8 cellular contexts compared by ENCODE assay signal in genomic region chr14:36319899-36320209, GRCh38. TPM values are rescaled to one million over a fixed set of nuclear protein-coding genes. Genes with fewer than 3 reads are reported as not detected.
A peak's percentile ranks its signal among the peaks of the same experiment; 100 is the strongest.
DNase-seq lines count a peak whose midpoint lies in the region; ATAC-seq and TF ChIP-seq lines count a peak whose summit lies in the region.

No MANE protein-coding gene starts in this region.

- H3K4me1 ChIP-seq in SK-N-SH (ENCODE audit: control insufficient read depth in 1 of 2, insufficient read depth in 2 of 2, low read depth in 1 of 2, low read length in 1 of 2) (peaks cover 10% of the 10 kb centered on the region in 2 experiments; a peak in 3 of 4 replicates), stomach smooth muscle (ENCODE audit: control insufficient read depth, insufficient read depth, low read length) (no peaks in the 10 kb centered on the region)

- peaks cover 25% of the 10 kb centered on the region for H4K20me1 ChIP-seq in SK-N-SH (ENCODE audit: insufficient read depth)

- peaks cover 5% of the 10 kb centered on the region for H3K36me3 Mint-ChIP-seq in activated CD8-positive, alpha-beta T cell treated with anti-CD3 and anti-CD28 coated beads for 36 hours (ENCODE audit: low read depth)

- H3K9ac ChIP-seq in SK-N-SH (peak overlapping the region; percentile 78), stomach smooth muscle (ENCODE audit: low read length in 2 of 2) (peak overlapping the region; percentile 88 to 93)

- ATAC-seq in SK-N-SH treated with all-trans-retinoic acid at 6 μM for 48 hours (no peak; the same call in 2 of the 3 replicates), GM19395 (IDR thresholded peaks at IDR 0.05; ENCODE audit: unreplicated experiment) (no peak)
- no peak for ATAC-seq in activated CD8-positive, alpha-beta T cell treated with anti-CD3 and anti-CD28 coated beads for 36 hours

- H3K4me3 ChIP-seq in SK-N-SH (ENCODE audit: low read depth in 2 of 2, low read length in 1 of 2) (peak overlapping the region; percentile 80 to 98), iPS-18c (ENCODE audit: insufficient read depth, low read depth, low read length) (peak overlapping the region; percentile 70), stomach smooth muscle (ENCODE audit: low read length in 2 of 2) (peak overlapping the region; percentile 91 to 97)

- peaks cover 3% of the 10 kb centered on the region for H3F3A ChIP-seq in SK-N-SH (replicated peaks; ENCODE audit: insufficient read depth)

- H3K9me3 ChIP-seq in SK-N-SH (no peaks in the 10 kb centered on the region), iPS-18c (ENCODE audit: control insufficient read depth, insufficient read depth, low read length) (no peaks in the 10 kb centered on the region), stomach smooth muscle (ENCODE audit: control insufficient read depth in 2 of 2, low read length in 2 of 2) (no peaks in the 10 kb centered on the region)

- H3K27ac ChIP-seq in SK-N-SH (ENCODE audit: low read depth in 2 of 2, low read length in 1 of 2), result peak overlapping the region; percentile 72 to 82
- H3K27ac ChIP-seq in stomach smooth muscle (ENCODE audit: low read length), result peak overlapping the region; percentile 53

- peaks cover 0 to 3% of the 10 kb centered on the region in 2 experiments for H3K36me3 ChIP-seq in SK-N-SH (replicated peaks in 1 of 2; ENCODE audit: control insufficient read depth in 1 of 2, insufficient read depth in 2 of 2, low read length in 1 of 2)
- H3K36me3 ChIP-seq in stomach smooth muscle (ENCODE audit: control insufficient read depth in 2 of 2, insufficient read depth in 2 of 2, low read length in 2 of 2), result no peaks in the 10 kb centered on the region

- H3K79me2 ChIP-seq in SK-N-SH (ENCODE audit: insufficient read depth), result peaks cover 53% of the 10 kb centered on the region

- CTCF ChIA-PET in SK-N-SH (lab: Yijun Ruan, JAX), result interaction anchor here (1.3 kb wide), 1 partner anchor 54 kb away, joined by 3 read pairs; no protein-coding TSS in a partner anchor
- CTCF ChIA-PET in activated CD8-positive, alpha-beta T cell treated with anti-CD3 and anti-CD28 coated beads for 36 hours (lab: Charles Lee), result no interaction called here

- intact Hi-C loops in activated CD8-positive, alpha-beta T cell treated with anti-CD3 and anti-CD28 coated beads for 36 hours (cut with micrococcal nuclease), result loop anchor here (5.0 kb wide), 2 partner anchors 48 to 52 kb away; no protein-coding TSS in a partner anchor

- H3K4me3 Mint-ChIP-seq in activated CD8-positive, alpha-beta T cell treated with anti-CD3 and anti-CD28 coated beads for 36 hours, result peak overlapping the region; percentile 91

- H3K9me2 ChIP-seq in SK-N-SH, result no peaks in the 10 kb centered on the region

- DNase-seq in SK-N-SH, result no peak
- no peak for DNase-seq in activated CD8-positive, alpha-beta T cell treated with anti-CD3 and anti-CD28 coated beads for 36 hours
- DNase-seq in ureter (ENCODE audit: low spot score), result no peak
- DNase-seq in stimulated activated CD4-positive, alpha-beta T cell treated with anti-CD3 and anti-CD28 coated beads, Interleukin-2, amount 100 ng/mL, for 24 hours, result no peak

- peak overlapping the region; percentile 60 for H2AFZ ChIP-seq in SK-N-SH (ENCODE audit: low read depth)

- WGBS in SK-N-SH (ENCODE audit: low lambda C conversion rate), result under 1% methylated on average over 11 of the region's 11 CpGs

- no peak for TF ChIP-seq EP300 in SK-N-SH (IDR thresholded peaks at IDR 0.05; ENCODE audit: borderline replicate concordance in 1 of 2, low read depth in 1 of 2, low read length in 1 of 2)

- H3K27me3 ChIP-seq in SK-N-SH (ENCODE audit: insufficient read depth), result no peaks in the 10 kb centered on the region
- no peaks in the 10 kb centered on the region for H3K27me3 ChIP-seq in stomach smooth muscle (ENCODE audit: control insufficient read depth in 1 of 2, insufficient read depth in 2 of 2, low read length in 2 of 2)

- TF ChIP-seq CTCF in SK-N-SH (IDR thresholded peaks at IDR 0.05), result no peak
- TF ChIP-seq CTCF in activated CD8-positive, alpha-beta T cell treated with anti-CD3 and anti-CD28 coated beads for 36 hours (IDR thresholded peaks at IDR 0.05), result no peak

- peak overlapping the region; percentile 92 for H3K27ac Mint-ChIP-seq in activated CD8-positive, alpha-beta T cell treated with anti-CD3 and anti-CD28 coated beads for 36 hours

- peak overlapping the region; percentile 72 for H3K4me2 ChIP-seq in SK-N-SH

- POLR2A ChIA-PET in SK-N-SH (lab: Yijun Ruan, JAX), result interaction anchor here (0.5 kb wide), 1 partner anchor 976 kb away, joined by 3 read pairs; no protein-coding TSS in a partner anchor
- POLR2A ChIA-PET in activated CD8-positive, alpha-beta T cell treated with anti-CD3 and anti-CD28 coated beads for 36 hours (lab: Charles Lee), result interaction anchor here (0.5 to 1.3 kb wide), 4 partner anchors 11 to 170 kb away, joined by 3 to 4 read pairs (median 3); no protein-coding TSS in a partner anchor

- H3K27me3 Mint-ChIP-seq in activated CD8-positive, alpha-beta T cell treated with anti-CD3 and anti-CD28 coated beads for 36 hours, result peaks cover 7% of the 10 kb centered on the region

- H3K4me1 Mint-ChIP-seq in activated CD8-positive, alpha-beta T cell treated with anti-CD3 and anti-CD28 coated beads for 36 hours (ENCODE audit: low read depth), result peaks cover 35% of the 10 kb centered on the region

- no peak for TF ChIP-seq RAD21 in SK-N-SH (IDR thresholded peaks at IDR 0.05; ENCODE audit: low read length)

- no peaks in the 10 kb centered on the region for H3K9me3 Mint-ChIP-seq in activated CD8-positive, alpha-beta T cell treated with anti-CD3 and anti-CD28 coated beads for 36 hours

TF ChIP-seq in SK-N-SH, 30 proteins besides CTCF, POLR2A, EP300 and RAD21:
- TF ChIP-seq RXRA (IDR thresholded peaks at IDR 0.05; ENCODE audit: borderline replicate concordance, low read depth), result no peak

TF ChIP-seq in SK-N-SH treated with all-trans-retinoic acid at 6 μM for 48 hours, 23 proteins besides CTCF, POLR2A, EP300 and RAD21:
- TF ChIP-seq ZFP30 (CRISPR knock-in tag; IDR thresholded peaks at IDR 0.05), result no peak
- no peak for TF ChIP-seq RARB (CRISPR knock-in tag; IDR thresholded peaks at IDR 0.05)
- no peak for TF ChIP-seq SNAI2 (CRISPR knock-in tag; IDR thresholded peaks at IDR 0.05)
- TF ChIP-seq OSR1 (CRISPR knock-in tag; IDR thresholded peaks at IDR 0.05), result no peak

RNA-seq across cellular contexts. Expression of gene MBIP, which starts 0.6 kb away (rescaled TPM):
- polyA plus RNA-seq in SK-N-SH (2012; rRNA removed), result 11.5 and 12.1 TPM in 2 replicates
- polyA plus RNA-seq in SK-N-SH (2012; cell fraction: cytosol; rRNA removed), result 10.9 and 15.6 TPM in 2 replicates
- polyA plus RNA-seq in SK-N-SH (2012; cell fraction: nucleus; rRNA removed), result 12.2 and 27.5 TPM in 2 replicates
- 10 to 100 TPM; 29.4 to 31.0 TPM for total RNA-seq in activated CD8-positive, alpha-beta T cell treated with anti-CD3 and anti-CD28 coated beads for 36 hours
- 24.9 TPM for total RNA-seq in ureter
